7 cellular contexts compared by ENCODE assay signal in the genomic region with DNA sequence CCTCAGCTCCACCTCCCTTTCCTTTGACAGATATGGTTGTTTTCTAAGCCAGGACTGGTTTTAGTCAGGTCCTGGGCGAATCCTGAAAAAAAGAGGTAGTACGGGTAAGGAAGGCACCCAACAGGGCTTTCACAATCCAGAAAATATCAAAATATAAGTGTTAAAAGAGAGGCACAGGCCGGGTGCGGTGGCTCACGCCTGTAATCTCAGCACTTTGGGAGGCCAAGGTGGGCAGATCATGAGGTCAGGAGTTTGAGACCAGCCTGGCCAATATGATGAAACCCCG. TPM values are rescaled to one million over a fixed set of nuclear protein-coding genes. Genes with fewer than 3 reads are reported as not detected.
A peak's percentile ranks its signal among the peaks of the same experiment; 100 is the strongest.
DNase-seq lines count a peak whose midpoint lies in the region; ATAC-seq and TF ChIP-seq lines count a peak whose summit lies in the region.
"Not testable (repeated sequence)": the region's sequence is repeated elsewhere in the genome, so short reads cannot be mapped to it uniquely, and the experiment has no call there.

No MANE protein-coding gene starts in this region.

- not testable (repeated sequence) for H3K9me3 Mint-ChIP-seq in T-helper 2 cell treated with Interferon-gamma antibody and Interleukin-4, amounts not matched to agents 5 μg/mL and 100 μg/mL, for 36 hours; activated T-helper 1 cell treated with anti-CD3 and anti-CD28 coated beads, Interleukin-12 subunit alpha, Interleukin-12 subunit beta, Interleukin-2, Interleukin-4 antibody, amounts not matched to agents 30 ng/mL and 10 ng/mL and 1 ng/mL, durations not matched to agents 14 hours and 24 hours and 36 hours

- ATAC-seq in DND-41 (ENCODE audit: insufficient read depth, low read depth) = not testable (repeated sequence)

- peaks cover 75% of the 10 kb centered on the region for H3K36me3 Mint-ChIP-seq in T-helper 2 cell treated with Interferon-gamma antibody and Interleukin-4, amounts not matched to agents 5 μg/mL and 100 μg/mL, for 36 hours (ENCODE audit: low read depth)
- H3K36me3 Mint-ChIP-seq in activated T-helper 1 cell treated with anti-CD3 and anti-CD28 coated beads, Interleukin-12 subunit alpha, Interleukin-12 subunit beta, Interleukin-2, Interleukin-4 antibody, amounts not matched to agents 30 ng/mL and 10 ng/mL and 1 ng/mL, durations not matched to agents 14 hours and 24 hours and 36 hours (ENCODE audit: low read depth) = peaks cover 47% of the 10 kb centered on the region

- peak overlapping the region; percentile 80; the same call in 1 of the 2 replicates for H3K9ac ChIP-seq in DND-41 (ENCODE audit: low read depth, low read length)
- peak overlapping the region; percentile 99 for H3K9ac ChIP-seq in Loucy (ENCODE audit: low read depth, low read length, poor library complexity, severe bottlenecking)
- not testable (repeated sequence) for H3K9ac ChIP-seq in mesendoderm (ENCODE audit: low read length); neuronal stem cell (ENCODE audit: low read depth, low read length, poor library complexity)

- H3K9me3 ChIP-seq in DND-41 (ENCODE audit: insufficient read depth, low read length, severe bottlenecking); Loucy (ENCODE audit: insufficient read depth, low read depth, low read length); ectodermal cell (ENCODE audit: control insufficient read depth, low read length); neuronal stem cell (replicated peaks in 1 of 2; ENCODE audit: control insufficient read depth in 2 of 2, insufficient read depth in 1 of 2, low read depth in 1 of 2, low read length in 2 of 2): not testable (repeated sequence)

- not testable (repeated sequence) for H2AK5ac ChIP-seq in mesendoderm (ENCODE audit: low read length); neuronal stem cell (ENCODE audit: low read depth, low read length)

- H4K5ac ChIP-seq in mesendoderm (ENCODE audit: low read length) = not testable (repeated sequence)

- H3K18ac ChIP-seq in mesendoderm (ENCODE audit: low read length) = not testable (repeated sequence)
- peak overlapping the region; percentile 59 for H3K18ac ChIP-seq in neuronal stem cell (ENCODE audit: low read length)

- peak overlapping the region; percentile 28 for H3K56ac ChIP-seq in mesendoderm (ENCODE audit: low read length)

- H3K4me3 ChIP-seq in DND-41 (ENCODE audit: low read depth in 1 of 2, low read length in 2 of 2) (peak overlapping the region in 1 of 2 experiments; percentile 72; a peak in 1 of 4 replicates), Loucy (ENCODE audit: low read length, poor library complexity, severe bottlenecking) (peak overlapping the region; percentile 91), neuronal stem cell (ENCODE audit: low read length in 2 of 2) (peak overlapping the region in 1 of 2 donors; percentile 50)
- H3K4me3 ChIP-seq in ectodermal cell (ENCODE audit: insufficient read depth, low read depth, low read length); mesendoderm (ENCODE audit: low read length): not testable (repeated sequence)

- H3K4me3 Mint-ChIP-seq in T-helper 2 cell treated with Interferon-gamma antibody and Interleukin-4, amounts not matched to agents 5 μg/mL and 100 μg/mL, for 36 hours = peak overlapping the region; percentile 97
- peak overlapping the region; percentile 95 for H3K4me3 Mint-ChIP-seq in activated T-helper 1 cell treated with anti-CD3 and anti-CD28 coated beads, Interleukin-12 subunit alpha, Interleukin-12 subunit beta, Interleukin-2, Interleukin-4 antibody, amounts not matched to agents 30 ng/mL and 10 ng/mL and 1 ng/mL, durations not matched to agents 14 hours and 24 hours and 36 hours

- H3K79me2 ChIP-seq in DND-41 (ENCODE audit: insufficient read depth, low read length) (peaks cover 95% of the 10 kb centered on the region), Loucy (ENCODE audit: insufficient read depth, low read length) (peaks cover 98% of the 10 kb centered on the region)
- H3K79me2 ChIP-seq in mesendoderm (ENCODE audit: control insufficient read depth, insufficient read depth, low read length) = not testable (repeated sequence)

- H2BK5ac ChIP-seq in mesendoderm (ENCODE audit: low read length); neuronal stem cell (ENCODE audit: low read length): not testable (repeated sequence)

- DNase-seq in DND-41; T-helper 2 cell treated with Interferon-gamma antibody and Interleukin-4, amounts not matched to agents 5 μg/mL and 100 μg/mL, for 36 hours (ENCODE audit: low spot score); activated T-helper 1 cell treated with anti-CD3 and anti-CD28 coated beads, Interleukin-12 subunit alpha, Interleukin-12 subunit beta, Interleukin-2, Interleukin-4 antibody, amounts not matched to agents 30 ng/mL and 10 ng/mL and 1 ng/mL, durations not matched to agents 14 hours and 24 hours and 36 hours (ENCODE audit: low spot score); mesendoderm; neuronal stem cell (ENCODE audit: low spot score): not testable (repeated sequence)

- peak overlapping the region; percentile 99 for H3K4me2 ChIP-seq in DND-41 (ENCODE audit: insufficient read depth, low read length)
- peak overlapping the region; percentile 100 for H3K4me2 ChIP-seq in Loucy (ENCODE audit: low read depth, low read length, poor library complexity, severe bottlenecking)
- H3K4me2 ChIP-seq in mesendoderm (ENCODE audit: low read length) = not testable (repeated sequence)
- H3K4me2 ChIP-seq in neuronal stem cell (ENCODE audit: insufficient read depth, low read length, poor library complexity, severe bottlenecking) = peak overlapping the region; percentile 40

- H3K4me1 ChIP-seq in DND-41 (ENCODE audit: insufficient read depth, low read length) = peaks cover 55% of the 10 kb centered on the region
- peaks cover 35% of the 10 kb centered on the region for H3K4me1 ChIP-seq in Loucy (ENCODE audit: insufficient read depth, low read length, poor library complexity, severe bottlenecking)
- H3K4me1 ChIP-seq in ectodermal cell (ENCODE audit: control insufficient read depth, insufficient read depth, low read length) = peaks cover 14% of the 10 kb centered on the region
- not testable (repeated sequence) for H3K4me1 ChIP-seq in mesendoderm (ENCODE audit: control insufficient read depth, low read depth, low read length)
- peaks cover 13 to 31% of the 10 kb centered on the region in 2 donors for H3K4me1 ChIP-seq in neuronal stem cell (ENCODE audit: control insufficient read depth in 2 of 2, insufficient read depth in 1 of 2, low read depth in 1 of 2, low read length in 2 of 2)

- H3K9me2 ChIP-seq in Loucy (replicated peaks; ENCODE audit: low read depth, low read length) = not testable (repeated sequence)

- 81 to 89% methylated on average over 4 to 6 of the region's 6 CpGs for WGBS in ectodermal cell, 2 experiments
- WGBS in mesendoderm (ENCODE audit: extremely low coverage, insufficient coverage, low lambda C conversion rate) = no CpG with 5 or more reads among the region's 6 CpGs
- WGBS in neuronal stem cell (ENCODE audit: extremely low coverage in 2 of 2, insufficient read length in 2 of 2, insufficient replicate concordance in 1 of 2), 2 donors = no CpG with 5 or more reads among the region's 6 CpGs

- not testable (repeated sequence) for H3K4ac ChIP-seq in mesendoderm (ENCODE audit: low read depth, low read length); neuronal stem cell (ENCODE audit: low read length)

- intact Hi-C loops in activated T-helper 1 cell treated with anti-CD3 and anti-CD28 coated beads, Interleukin-12 subunit alpha, Interleukin-12 subunit beta, Interleukin-2, Interleukin-4 antibody, amounts not matched to agents 30 ng/mL and 10 ng/mL and 1 ng/mL, durations not matched to agents 14 hours and 24 hours and 36 hours (cut with micrococcal nuclease) = not testable (repeated sequence)

- H2AFZ ChIP-seq in DND-41 (ENCODE audit: low read depth, low read length); Loucy (ENCODE audit: low read length): not testable (repeated sequence)
- peak overlapping the region; percentile 75 for H2AFZ ChIP-seq in neuronal stem cell (ENCODE audit: low read length)

- H3K27ac ChIP-seq in DND-41 (ENCODE audit: low read length) (peak overlapping the region; percentile 95), ectodermal cell (ENCODE audit: insufficient read depth, low read depth, low read length, poor library complexity, severe bottlenecking) (peak overlapping the region; percentile 89), neuronal stem cell (replicated peaks; ENCODE audit: low read length) (peak overlapping the region; percentile 90)
- not testable (repeated sequence) for H3K27ac ChIP-seq in mesendoderm (ENCODE audit: low read depth, low read length)

- not testable (repeated sequence) for H3K27me3 ChIP-seq in DND-41 (ENCODE audit: insufficient read depth, low read length, poor library complexity); ectodermal cell (ENCODE audit: control insufficient read depth, insufficient read depth, low read length, poor library complexity, severe bottlenecking); mesendoderm (ENCODE audit: insufficient read depth, low read length, poor library complexity); neuronal stem cell (ENCODE audit: control insufficient read depth in 3 of 3, insufficient read depth in 3 of 3, low read depth in 1 of 3, low read length in 3 of 3)
- peaks cover 14% of the 10 kb centered on the region for H3K27me3 ChIP-seq in Loucy (ENCODE audit: insufficient read depth, low read length, poor library complexity, severe bottlenecking)

- H3K36me3 ChIP-seq in DND-41 (ENCODE audit: insufficient read depth, low read length) (peaks cover 63% of the 10 kb centered on the region), Loucy (ENCODE audit: insufficient read depth, low read length) (peaks cover 30% of the 10 kb centered on the region)
- not testable (repeated sequence) for H3K36me3 ChIP-seq in ectodermal cell (ENCODE audit: control insufficient read depth, insufficient read depth, low read length); mesendoderm (ENCODE audit: control insufficient read depth, insufficient read depth, low read length); neuronal stem cell (replicated peaks in 1 of 2; ENCODE audit: control insufficient read depth in 2 of 2, insufficient read depth in 2 of 2, low read length in 2 of 2)

- H3K79me1 ChIP-seq in mesendoderm (ENCODE audit: low read length); neuronal stem cell (ENCODE audit: low read depth, low read length): not testable (repeated sequence)

- TF ChIP-seq CTCF in DND-41 (IDR thresholded peaks at IDR 0.05; ENCODE audit: borderline replicate concordance, extremely low read depth, low read length, poor library complexity, severe bottlenecking); Loucy (conservative IDR thresholded peaks at IDR 0.05; ENCODE audit: low read length): not testable (repeated sequence)

- H2BK12ac ChIP-seq in neuronal stem cell (ENCODE audit: low read length) = not testable (repeated sequence)

- H3K23ac ChIP-seq in mesendoderm (ENCODE audit: low read length); neuronal stem cell (ENCODE audit: low read depth, low read length, poor library complexity): not testable (repeated sequence)

- not testable (repeated sequence) for H3K14ac ChIP-seq in neuronal stem cell (ENCODE audit: low read length)

- H4K91ac ChIP-seq in neuronal stem cell (ENCODE audit: low read depth, low read length, poor library complexity) = not testable (repeated sequence)

- H2BK15ac ChIP-seq in mesendoderm (replicated peaks; ENCODE audit: low read depth); neuronal stem cell (ENCODE audit: low read length): not testable (repeated sequence)

- not testable (repeated sequence) for H3F3A ChIP-seq in Loucy (ENCODE audit: low read depth)

- H2BK120ac ChIP-seq in mesendoderm (ENCODE audit: low read depth, low read length); neuronal stem cell (ENCODE audit: low read depth, low read length): not testable (repeated sequence)

- peak overlapping the region; percentile 52 for H3K27ac Mint-ChIP-seq in T-helper 2 cell treated with Interferon-gamma antibody and Interleukin-4, amounts not matched to agents 5 μg/mL and 100 μg/mL, for 36 hours
- peak overlapping the region; percentile 95 for H3K27ac Mint-ChIP-seq in activated T-helper 1 cell treated with anti-CD3 and anti-CD28 coated beads, Interleukin-12 subunit alpha, Interleukin-12 subunit beta, Interleukin-2, Interleukin-4 antibody, amounts not matched to agents 30 ng/mL and 10 ng/mL and 1 ng/mL, durations not matched to agents 14 hours and 24 hours and 36 hours

- peaks cover 30% of the 10 kb centered on the region for H3K4me1 Mint-ChIP-seq in T-helper 2 cell treated with Interferon-gamma antibody and Interleukin-4, amounts not matched to agents 5 μg/mL and 100 μg/mL, for 36 hours (ENCODE audit: low read depth)
- peaks cover 50% of the 10 kb centered on the region for H3K4me1 Mint-ChIP-seq in activated T-helper 1 cell treated with anti-CD3 and anti-CD28 coated beads, Interleukin-12 subunit alpha, Interleukin-12 subunit beta, Interleukin-2, Interleukin-4 antibody, amounts not matched to agents 30 ng/mL and 10 ng/mL and 1 ng/mL, durations not matched to agents 14 hours and 24 hours and 36 hours (ENCODE audit: low read depth)

- not testable (repeated sequence) for H3K27me3 Mint-ChIP-seq in T-helper 2 cell treated with Interferon-gamma antibody and Interleukin-4, amounts not matched to agents 5 μg/mL and 100 μg/mL, for 36 hours (ENCODE audit: low read depth); activated T-helper 1 cell treated with anti-CD3 and anti-CD28 coated beads, Interleukin-12 subunit alpha, Interleukin-12 subunit beta, Interleukin-2, Interleukin-4 antibody, amounts not matched to agents 30 ng/mL and 10 ng/mL and 1 ng/mL, durations not matched to agents 14 hours and 24 hours and 36 hours (ENCODE audit: insufficient read depth)

- not testable (repeated sequence) for H4K8ac ChIP-seq in mesendoderm (ENCODE audit: low read depth, low read length); neuronal stem cell (ENCODE audit: low read depth, low read length)

- H4K20me1 ChIP-seq in DND-41 (ENCODE audit: insufficient read depth, low read length) = peaks cover 54% of the 10 kb centered on the region
- H4K20me1 ChIP-seq in Loucy (ENCODE audit: insufficient read depth, low read length, poor library complexity, severe bottlenecking) = peaks cover 74% of the 10 kb centered on the region

RNA-seq across cellular contexts. Expression of gene SPN, which starts 4.2 kb away (rescaled TPM):
- 191 and 196 TPM in 2 replicates for total RNA-seq in activated T-helper 1 cell treated with anti-CD3 and anti-CD28 coated beads, Interleukin-12 subunit alpha, Interleukin-12 subunit beta, Interleukin-2, Interleukin-4 antibody, amounts not matched to agents 30 ng/mL and 10 ng/mL and 1 ng/mL, durations not matched to agents 14 hours and 24 hours and 36 hours
- 1.0 TPM for polyA plus RNA-seq in ectodermal cell (2013, experiment 1 of 4)
- polyA plus RNA-seq in ectodermal cell (2013, experiment 2 of 4) = 1.0 TPM
- polyA plus RNA-seq in ectodermal cell (2013, experiment 3 of 4) = 0.48 TPM
- polyA plus RNA-seq in ectodermal cell (2013, experiment 4 of 4) = 0.85 TPM
- 1.1 TPM for polyA plus RNA-seq in mesendoderm (2013, experiment 1 of 2)
- polyA plus RNA-seq in mesendoderm (2013, experiment 2 of 2) = 0.87 TPM
- 0.25 TPM for polyA plus RNA-seq in neuronal stem cell (2013, experiment 1 of 2)
- polyA plus RNA-seq in neuronal stem cell (2013, experiment 2 of 2) = 0.17 TPM

RNA-seq across cellular contexts. Expression of gene QPRT, which starts 11.7 kb away (rescaled TPM):
- total RNA-seq in activated T-helper 1 cell treated with anti-CD3 and anti-CD28 coated beads, Interleukin-12 subunit alpha, Interleukin-12 subunit beta, Interleukin-2, Interleukin-4 antibody, amounts not matched to agents 30 ng/mL and 10 ng/mL and 1 ng/mL, durations not matched to agents 14 hours and 24 hours and 36 hours = 6.3 and 6.5 TPM in 2 replicates
- 147 TPM for polyA plus RNA-seq in ectodermal cell (2013, experiment 1 of 4)
- polyA plus RNA-seq in ectodermal cell (2013, experiment 2 of 4) = 153 TPM
- polyA plus RNA-seq in ectodermal cell (2013, experiment 3 of 4) = 125 TPM
- polyA plus RNA-seq in ectodermal cell (2013, experiment 4 of 4) = 141 TPM
- polyA plus RNA-seq in mesendoderm (2013, experiment 1 of 2) = 85.6 TPM
- polyA plus RNA-seq in mesendoderm (2013, experiment 2 of 2) = 82.1 TPM
- polyA plus RNA-seq in neuronal stem cell (2013, experiment 1 of 2) = 165 TPM
- 168 TPM for polyA plus RNA-seq in neuronal stem cell (2013, experiment 2 of 2)
